22 cellular contexts compared by ENCODE assay signal in genomic region chr2:190117305-190117704, GRCh38. TPM values are rescaled to one million over a fixed set of nuclear protein-coding genes. Genes with fewer than 3 reads are reported as not detected.
"Had no signal": no experiment of that assay in that cellular context is flagged by ENCODE, and none has a peak within 500 bp of the region (broad histone marks: within the 10 kb centered on the region; RNA-seq: fewer than 3 reads in every experiment).

No MANE protein-coding gene starts in this region.

- H3K27ac Mint-ChIP-seq: IgD-negative memory B cell had no signal

- H3K4me3 Mint-ChIP-seq: IgD-negative memory B cell had no signal

- H3K36me3 Mint-ChIP-seq: IgD-negative memory B cell had no signal

- DNase-seq: Kasumi-1, MM.1S, NCI-H1092 treated with DMSO at 0.1 percent for 48 hours, NCI-H1436, NCI-H187, NCI-H2029, NCI-H2081 treated with DMSO at 0.1 percent for 48 hours, NCI-H2171, NCI-H226, NCI-H446, NCI-H510A, NCI-H524 treated with DMSO at 0.1 percent for 48 hours, NCI-H69, NCI-H774, PC-9, Peyer's patch, SHP77 treated with DMSO at 0.1 percent for 48 hours, SJCRH30, T-helper 1 cell had no signal

- ATAC-seq: Right ventricle myocardium inferior, SK-N-SH treated with all-trans-retinoic acid at 6 μM for 48 hours had no signal

- H3K27me3 Mint-ChIP-seq: IgD-negative memory B cell had no signal

RNA-seq across cellular contexts. Expression of gene MSTN, which starts 54.8 kb away (rescaled TPM):
- polyA plus RNA-seq: IgD-negative memory B cell had no signal
